Comparison of ENCODE assay signal across 12 cellular contexts in genomic region chr14:23605931-23606585, GRCh38. TPM values are rescaled to one million over a fixed set of nuclear protein-coding genes. Genes with fewer than 3 reads are reported as not detected.
A peak's percentile ranks its signal among the peaks of the same experiment; 100 is the strongest.
DNase-seq lines count a peak whose midpoint lies in the region; ATAC-seq and TF ChIP-seq lines count a peak whose summit lies in the region.
"Had no signal": no experiment of that assay in that cellular context is flagged by ENCODE, and none has a peak within 500 bp of the region (broad histone marks: within the 10 kb centered on the region; RNA-seq: fewer than 3 reads in every experiment).

No MANE protein-coding gene starts in this region.

- peaks cover 2% of the 10 kb centered on the region for H3K36me3 Mint-ChIP-seq in activated T-cell treated with anti-CD3 and anti-CD28 coated beads, Interleukin-2, amount 50 U/mL, for 4 hours (ENCODE audit: insufficient read depth)

- DNase-seq in GM12864 (ENCODE audit: low read depth) (peak; percentile 70), Ammon's horn (ENCODE audit: low spot score) (no peak), HUDEP-2 (lab: John Stamatoyannopoulos, UW; ENCODE audit: unreplicated experiment in 76 of 76) (no peak), A172 (ENCODE audit: low spot score) (no peak), GM19240 (ENCODE audit: insufficient read length, low spot score) (no peak)
- no peak for DNase-seq in activated T-cell treated with anti-CD3 and anti-CD28 coated beads, Interleukin-2, amount 50 U/mL, for 4 hours
- DNase-seq: DMS79 had no signal

- H3K9me3 Mint-ChIP-seq in activated T-cell treated with anti-CD3 and anti-CD28 coated beads, Interleukin-2, amount 50 U/mL, for 4 hours, result peaks cover 6% of the 10 kb centered on the region

- peaks cover 37% of the 10 kb centered on the region for H3K4me1 Mint-ChIP-seq in activated T-cell treated with anti-CD3 and anti-CD28 coated beads, Interleukin-2, amount 50 U/mL, for 4 hours (ENCODE audit: low read depth)

- no peak overlapping the region; the same call in 1 of the 2 replicates for H3K4me3 ChIP-seq in GM12864 (ENCODE audit: low read depth, low read length)
- H3K4me3 ChIP-seq: K562 had no signal

- H3K4me3 Mint-ChIP-seq in activated T-cell treated with anti-CD3 and anti-CD28 coated beads, Interleukin-2, amount 50 U/mL, for 4 hours, result peak overlapping the region; percentile 43
- H3K4me3 Mint-ChIP-seq: central memory CD8-positive, alpha-beta T cell; T-helper 1 cell treated with Interleukin-12 subunit alpha and Interleukin-12 subunit beta and Interleukin-4 antibody, amounts not matched to agents 30 μg/mL and 1 μg/mL, for 36 hours had no signal

- no peak for TF ChIP-seq CTCF in GM12864 (IDR thresholded peaks at IDR 0.05; ENCODE audit: low read depth, low read length, missing control alignments)

- no peaks in the 10 kb centered on the region for H3K27me3 Mint-ChIP-seq in activated T-cell treated with anti-CD3 and anti-CD28 coated beads, Interleukin-2, amount 50 U/mL, for 4 hours (ENCODE audit: low read depth)

- ATAC-seq in GM19324 (IDR thresholded peaks at IDR 0.05; ENCODE audit: low FRiP score, unreplicated experiment) (peak; percentile 56), HG02973 (IDR thresholded peaks at IDR 0.05; ENCODE audit: unreplicated experiment) (peak; percentile 83)
- ATAC-seq in activated T-cell treated with anti-CD3 and anti-CD28 coated beads, Interleukin-2, amount 50 U/mL, for 4 hours, result peak; percentile 83 to 84
- ATAC-seq: K562 had no signal

RNA-seq across cellular contexts. Expression of gene JPH4, which starts 27.5 kb away (rescaled TPM):
- total RNA-seq in activated T-cell treated with anti-CD3 and anti-CD28 coated beads, Interleukin-2, amount 50 U/mL, for 4 hours, result under 1 TPM; 0.11 to 0.27 (median 0.13) TPM
- not detected in 2 replicates for total RNA-seq in A172 (2014; rRNA removed; shearing (Covaris generic))

RNA-seq across cellular contexts. Expression of gene DHRS2, which starts 30.1 kb away (rescaled TPM):
- total RNA-seq in activated T-cell treated with anti-CD3 and anti-CD28 coated beads, Interleukin-2, amount 50 U/mL, for 4 hours, result 1 to 10 TPM; 1.4 to 3.2 (median 1.7) TPM
- 2.4 and 3.4 TPM in 2 replicates for total RNA-seq in A172 (2014; rRNA removed; shearing (Covaris generic))

RNA-seq across cellular contexts. Expression of gene AP1G2, which starts 38.5 kb away (rescaled TPM):
- total RNA-seq in activated T-cell treated with anti-CD3 and anti-CD28 coated beads, Interleukin-2, amount 50 U/mL, for 4 hours, result 100 to 1,000 TPM in 2 of 3 donors, 10 to 100 TPM in 1; 86.9 to 113 (median 108) TPM
- total RNA-seq in A172 (2014; rRNA removed; shearing (Covaris generic)), result 6.0 and 16.6 TPM in 2 replicates

RNA-seq across cellular contexts. Expression of gene THTPA, which starts 50.0 kb away (rescaled TPM):
- total RNA-seq in activated T-cell treated with anti-CD3 and anti-CD28 coated beads, Interleukin-2, amount 50 U/mL, for 4 hours, result 10 to 100 TPM; 17.1 to 18.8 (median 17.6) TPM
- total RNA-seq in A172 (2014; rRNA removed; shearing (Covaris generic)), result 5.0 and 5.2 TPM in 2 replicates

RNA-seq across cellular contexts. Expression of gene ZFHX2, which starts 54.5 kb away (rescaled TPM):
- total RNA-seq in activated T-cell treated with anti-CD3 and anti-CD28 coated beads, Interleukin-2, amount 50 U/mL, for 4 hours, result 1 to 10 TPM in 2 of 3 donors, under 1 TPM in 1; 0.58 to 1.1 (median 1.1) TPM
- total RNA-seq in A172 (2014; rRNA removed; shearing (Covaris generic)), result 0.29 TPM in 2 replicates
